1 cellular context compared by ENCODE assay signal in the genomic region with DNA sequence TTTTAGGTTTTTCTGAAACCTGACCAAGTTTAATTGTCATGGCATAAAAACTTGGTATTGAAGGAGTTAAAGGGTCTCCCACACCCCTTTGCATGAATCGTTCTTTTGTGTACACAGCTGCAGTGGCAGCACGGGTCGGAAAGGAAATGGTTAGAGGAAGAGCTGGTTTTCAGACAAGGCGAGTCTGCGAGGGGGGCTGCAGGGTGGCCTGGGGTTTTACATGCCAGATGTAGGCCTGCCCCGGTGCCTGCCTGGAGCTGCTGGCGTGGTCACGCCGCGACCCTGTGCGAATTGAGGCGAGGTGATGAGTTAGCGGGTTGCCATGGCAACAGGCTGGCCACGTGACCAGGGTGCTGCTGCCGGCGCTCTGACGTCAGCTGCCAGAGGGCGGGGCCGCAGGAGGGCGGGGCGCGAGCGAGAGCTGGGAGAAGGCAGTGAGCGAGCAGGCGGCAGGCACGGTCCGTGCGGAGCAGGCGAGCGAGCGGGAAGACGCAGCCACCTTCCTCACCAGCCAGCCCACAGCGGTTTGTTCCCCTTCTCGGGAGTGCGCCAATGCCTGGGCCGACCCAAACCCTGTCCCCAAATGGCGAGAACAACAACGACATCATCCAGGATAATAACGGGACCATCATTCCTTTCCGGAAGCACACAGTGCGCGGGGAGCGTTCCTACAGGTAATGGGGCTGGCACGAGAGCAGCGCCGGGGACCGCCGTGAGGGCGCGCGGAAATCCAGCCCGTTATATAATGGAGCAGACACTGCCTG.
TF ChIP-seq lines count a peak whose summit lies in the region.

TSS of gene MAPRE2 (plus strand) at position 426 of the 764 bp plus-strand sequence. CDS start at position 553, 127 bp downstream.

TF ChIP-seq in HepG2, 621 proteins besides CTCF, POLR2A, EP300 and RAD21 (continued from another document and continues in another):
- TF ChIP-seq, protein P1, sequence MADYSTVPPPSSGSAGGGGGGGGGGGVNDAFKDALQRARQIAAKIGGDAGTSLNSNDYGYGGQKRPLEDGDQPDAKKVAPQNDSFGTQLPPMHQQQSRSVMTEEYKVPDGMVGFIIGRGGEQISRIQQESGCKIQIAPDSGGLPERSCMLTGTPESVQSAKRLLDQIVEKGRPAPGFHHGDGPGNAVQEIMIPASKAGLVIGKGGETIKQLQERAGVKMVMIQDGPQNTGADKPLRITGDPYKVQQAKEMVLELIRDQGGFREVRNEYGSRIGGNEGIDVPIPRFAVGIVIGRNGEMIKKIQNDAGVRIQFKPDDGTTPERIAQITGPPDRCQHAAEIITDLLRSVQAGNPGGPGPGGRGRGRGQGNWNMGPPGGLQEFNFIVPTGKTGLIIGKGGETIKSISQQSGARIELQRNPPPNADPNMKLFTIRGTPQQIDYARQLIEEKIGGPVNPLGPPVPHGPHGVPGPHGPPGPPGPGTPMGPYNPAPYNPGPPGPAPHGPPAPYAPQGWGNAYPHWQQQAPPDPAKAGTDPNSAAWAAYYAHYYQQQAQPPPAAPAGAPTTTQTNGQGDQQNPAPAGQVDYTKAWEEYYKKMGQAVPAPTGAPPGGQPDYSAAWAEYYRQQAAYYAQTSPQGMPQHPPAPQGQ (CRISPR knock-in tag; IDR thresholded peaks at IDR 0.05; ENCODE audit: borderline replicate concordance), result no peak; the same call in 1 of the 2 replicates
- TF ChIP-seq SOX6 (IDR thresholded peaks at IDR 0.05) (no peak), SOX6 (CRISPR knock-in tag; IDR thresholded peaks at IDR 0.05) (peak; percentile 78), ZNF577 (CRISPR knock-in tag; IDR thresholded peaks at IDR 0.05; ENCODE audit: borderline replicate concordance, low read depth) (no peak), SAFB2 (CRISPR knock-in tag; IDR thresholded peaks at IDR 0.05; ENCODE audit: borderline replicate concordance, low read depth) (no peak), STAT5B (CRISPR knock-in tag; IDR thresholded peaks at IDR 0.05) (no peak), ZBTB21 (CRISPR knock-in tag; IDR thresholded peaks at IDR 0.05) (0 out of 2 replicates have a peak, but pooled peaks have one; percentile 2), FOXA1 (IDR thresholded peaks at IDR 0.05) (no peak), FOXA1 (CRISPR knock-in tag; IDR thresholded peaks at IDR 0.05) (peak; percentile 37; the same call in 1 of the 2 replicates), ZNF652 (CRISPR knock-in tag; IDR thresholded peaks at IDR 0.05; ENCODE audit: borderline replicate concordance, low read depth) (peak; percentile 93), ZNF333 (CRISPR knock-in tag; IDR thresholded peaks at IDR 0.05; ENCODE audit: borderline replicate concordance) (peak; percentile 89; the same call in 1 of the 2 replicates), ZMYM4 (CRISPR knock-in tag; IDR thresholded peaks at IDR 0.05) (peak; percentile 85), BORCS8-MEF2B (CRISPR knock-in tag; IDR thresholded peaks at IDR 0.05) (peak; percentile 83), ZKSCAN1 (IDR thresholded peaks at IDR 0.05; ENCODE audit: low read length) (no peak), ZNF460 (CRISPR knock-in tag; IDR thresholded peaks at IDR 0.05; ENCODE audit: borderline replicate concordance) (no peak; the same call in 1 of the 2 replicates), GFI1 (CRISPR knock-in tag; IDR thresholded peaks at IDR 0.05; ENCODE audit: borderline replicate concordance) (no peak), ZNF30 (CRISPR knock-in tag; IDR thresholded peaks at IDR 0.05) (no peak), GLI4 (CRISPR knock-in tag; IDR thresholded peaks at IDR 0.05; ENCODE audit: borderline replicate concordance) (no peak; the same call in 1 of the 2 replicates), PTBP1 (IDR thresholded peaks at IDR 0.05; ENCODE audit: low read depth, low read length, poor library complexity, severe bottlenecking) (peak; percentile 40), BRF2 (CRISPR knock-in tag; IDR thresholded peaks at IDR 0.05) (0 out of 2 replicates have a peak, but pooled peaks have one; percentile 37), KDM4B (CRISPR knock-in tag; IDR thresholded peaks at IDR 0.05) (0 out of 2 replicates have a peak, but pooled peaks have one; percentile 30), NCOR1 (IDR thresholded peaks at IDR 0.05; ENCODE audit: borderline replicate concordance, low read length) (no peak; the same call in 1 of the 2 replicates), KIAA2018 (CRISPR knock-in tag; IDR thresholded peaks at IDR 0.05; ENCODE audit: borderline replicate concordance) (no peak), ELF3 (CRISPR knock-in tag; IDR thresholded peaks at IDR 0.05) (peak; percentile 57; the same call in 1 of the 2 replicates), MTA1 (CRISPR knock-in tag; IDR thresholded peaks at IDR 0.05; ENCODE audit: borderline replicate concordance) (no peak), ZKSCAN5 (CRISPR knock-in tag; IDR thresholded peaks at IDR 0.05) (no peak; the same call in 1 of the 2 replicates), TSC22D2 (CRISPR knock-in tag; IDR thresholded peaks at IDR 0.05; ENCODE audit: borderline replicate concordance) (no peak), CREB1 (IDR thresholded peaks at IDR 0.05) (peak; percentile 97), CREB1 (CRISPR knock-in tag; IDR thresholded peaks at IDR 0.05) (peak; percentile 93), ZFP62 (CRISPR knock-in tag; IDR thresholded peaks at IDR 0.05) (no peak), CCAR2 (optimal IDR thresholded peaks at IDR 0.05; ENCODE audit: low read depth, low read length) (no peak)
- TF ChIP-seq, protein P2, sequence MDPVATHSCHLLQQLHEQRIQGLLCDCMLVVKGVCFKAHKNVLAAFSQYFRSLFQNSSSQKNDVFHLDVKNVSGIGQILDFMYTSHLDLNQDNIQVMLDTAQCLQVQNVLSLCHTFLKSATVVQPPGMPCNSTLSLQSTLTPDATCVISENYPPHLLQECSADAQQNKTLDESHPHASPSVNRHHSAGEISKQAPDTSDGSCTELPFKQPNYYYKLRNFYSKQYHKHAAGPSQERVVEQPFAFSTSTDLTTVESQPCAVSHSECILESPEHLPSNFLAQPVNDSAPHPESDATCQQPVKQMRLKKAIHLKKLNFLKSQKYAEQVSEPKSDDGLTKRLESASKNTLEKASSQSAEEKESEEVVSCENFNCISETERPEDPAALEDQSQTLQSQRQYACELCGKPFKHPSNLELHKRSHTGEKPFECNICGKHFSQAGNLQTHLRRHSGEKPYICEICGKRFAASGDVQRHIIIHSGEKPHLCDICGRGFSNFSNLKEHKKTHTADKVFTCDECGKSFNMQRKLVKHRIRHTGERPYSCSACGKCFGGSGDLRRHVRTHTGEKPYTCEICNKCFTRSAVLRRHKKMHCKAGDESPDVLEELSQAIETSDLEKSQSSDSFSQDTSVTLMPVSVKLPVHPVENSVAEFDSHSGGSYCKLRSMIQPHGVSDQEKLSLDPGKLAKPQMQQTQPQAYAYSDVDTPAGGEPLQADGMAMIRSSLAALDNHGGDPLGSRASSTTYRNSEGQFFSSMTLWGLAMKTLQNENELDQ (CRISPR knock-in tag; IDR thresholded peaks at IDR 0.05; ENCODE audit: borderline replicate concordance), result no peak
- TF ChIP-seq, protein P3, sequence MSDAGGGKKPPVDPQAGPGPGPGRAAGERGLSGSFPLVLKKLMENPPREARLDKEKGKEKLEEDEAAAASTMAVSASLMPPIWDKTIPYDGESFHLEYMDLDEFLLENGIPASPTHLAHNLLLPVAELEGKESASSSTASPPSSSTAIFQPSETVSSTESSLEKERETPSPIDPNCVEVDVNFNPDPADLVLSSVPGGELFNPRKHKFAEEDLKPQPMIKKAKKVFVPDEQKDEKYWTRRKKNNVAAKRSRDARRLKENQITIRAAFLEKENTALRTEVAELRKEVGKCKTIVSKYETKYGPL (CRISPR knock-in tag; IDR thresholded peaks at IDR 0.05), result no peak
- TF ChIP-seq, protein P4, sequence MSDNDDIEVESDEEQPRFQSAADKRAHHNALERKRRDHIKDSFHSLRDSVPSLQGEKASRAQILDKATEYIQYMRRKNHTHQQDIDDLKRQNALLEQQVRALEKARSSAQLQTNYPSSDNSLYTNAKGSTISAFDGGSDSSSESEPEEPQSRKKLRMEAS (IDR thresholded peaks at IDR 0.05), result peak; percentile 86
- TF ChIP-seq, protein P5, sequence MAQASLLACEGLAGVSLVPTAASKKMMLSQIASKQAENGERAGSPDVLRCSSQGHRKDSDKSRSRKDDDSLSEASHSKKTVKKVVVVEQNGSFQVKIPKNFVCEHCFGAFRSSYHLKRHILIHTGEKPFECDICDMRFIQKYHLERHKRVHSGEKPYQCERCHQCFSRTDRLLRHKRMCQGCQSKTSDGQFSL (CRISPR knock-in tag; IDR thresholded peaks at IDR 0.05), result no peak
- TF ChIP-seq, protein P6, sequence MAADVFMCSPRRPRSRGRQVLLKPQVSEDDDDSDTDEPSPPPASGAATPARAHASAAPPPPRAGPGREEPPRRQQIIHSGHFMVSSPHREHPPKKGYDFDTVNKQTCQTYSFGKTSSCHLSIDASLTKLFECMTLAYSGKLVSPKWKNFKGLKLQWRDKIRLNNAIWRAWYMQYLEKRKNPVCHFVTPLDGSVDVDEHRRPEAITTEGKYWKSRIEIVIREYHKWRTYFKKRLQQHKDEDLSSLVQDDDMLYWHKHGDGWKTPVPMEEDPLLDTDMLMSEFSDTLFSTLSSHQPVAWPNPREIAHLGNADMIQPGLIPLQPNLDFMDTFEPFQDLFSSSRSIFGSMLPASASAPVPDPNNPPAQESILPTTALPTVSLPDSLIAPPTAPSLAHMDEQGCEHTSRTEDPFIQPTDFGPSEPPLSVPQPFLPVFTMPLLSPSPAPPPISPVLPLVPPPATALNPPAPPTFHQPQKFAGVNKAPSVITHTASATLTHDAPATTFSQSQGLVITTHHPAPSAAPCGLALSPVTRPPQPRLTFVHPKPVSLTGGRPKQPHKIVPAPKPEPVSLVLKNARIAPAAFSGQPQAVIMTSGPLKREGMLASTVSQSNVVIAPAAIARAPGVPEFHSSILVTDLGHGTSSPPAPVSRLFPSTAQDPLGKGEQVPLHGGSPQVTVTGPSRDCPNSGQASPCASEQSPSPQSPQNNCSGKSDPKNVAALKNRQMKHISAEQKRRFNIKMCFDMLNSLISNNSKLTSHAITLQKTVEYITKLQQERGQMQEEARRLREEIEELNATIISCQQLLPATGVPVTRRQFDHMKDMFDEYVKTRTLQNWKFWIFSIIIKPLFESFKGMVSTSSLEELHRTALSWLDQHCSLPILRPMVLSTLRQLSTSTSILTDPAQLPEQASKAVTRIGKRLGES (CRISPR knock-in tag; IDR thresholded peaks at IDR 0.05; ENCODE audit: borderline replicate concordance), result no peak
